ENCODE assay signal across 1 cellular context in genomic region chr4:74934016-74934821, GRCh38.
TF ChIP-seq lines count a peak whose summit lies in the region.

No MANE protein-coding gene starts in this region.

TF ChIP-seq in IMR-90, 13 proteins besides CTCF, POLR2A, EP300 and RAD21 (continued from another document):
- TF ChIP-seq, protein P1, sequence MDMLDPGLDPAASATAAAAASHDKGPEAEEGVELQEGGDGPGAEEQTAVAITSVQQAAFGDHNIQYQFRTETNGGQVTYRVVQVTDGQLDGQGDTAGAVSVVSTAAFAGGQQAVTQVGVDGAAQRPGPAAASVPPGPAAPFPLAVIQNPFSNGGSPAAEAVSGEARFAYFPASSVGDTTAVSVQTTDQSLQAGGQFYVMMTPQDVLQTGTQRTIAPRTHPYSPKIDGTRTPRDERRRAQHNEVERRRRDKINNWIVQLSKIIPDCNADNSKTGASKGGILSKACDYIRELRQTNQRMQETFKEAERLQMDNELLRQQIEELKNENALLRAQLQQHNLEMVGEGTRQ (IDR thresholded peaks at IDR 0.05; ENCODE audit: low read depth, low read length), result no peak
- no peak for TF ChIP-seq MAZ (IDR thresholded peaks at IDR 0.05; ENCODE audit: borderline replicate concordance, low read depth, low read length)
- no peak for TF ChIP-seq CHD1 (IDR thresholded peaks at IDR 0.05; ENCODE audit: low read depth, low read length)
- no peak for TF ChIP-seq RCOR1 (IDR thresholded peaks at IDR 0.05; ENCODE audit: insufficient replicate concordance, low read length)
- no peak for TF ChIP-seq ELK1 (IDR thresholded peaks at IDR 0.05; ENCODE audit: borderline replicate concordance, low read depth, low read length)
- TF ChIP-seq BHLHE40 (IDR thresholded peaks at IDR 0.05; ENCODE audit: low read depth, low read length), result no peak
- TF ChIP-seq NFE2L2 (IDR thresholded peaks at IDR 0.05; ENCODE audit: low read depth, low read length), result no peak
- TF ChIP-seq CEBPB (IDR thresholded peaks at IDR 0.05; ENCODE audit: low read depth, low read length), result no peak
- no peak for TF ChIP-seq RFX5 (IDR thresholded peaks at IDR 0.05; ENCODE audit: low read depth, low read length)
- TF ChIP-seq MAFK (IDR thresholded peaks at IDR 0.05; ENCODE audit: low read depth, low read length), result no peak
